In the genomic region with DNA sequence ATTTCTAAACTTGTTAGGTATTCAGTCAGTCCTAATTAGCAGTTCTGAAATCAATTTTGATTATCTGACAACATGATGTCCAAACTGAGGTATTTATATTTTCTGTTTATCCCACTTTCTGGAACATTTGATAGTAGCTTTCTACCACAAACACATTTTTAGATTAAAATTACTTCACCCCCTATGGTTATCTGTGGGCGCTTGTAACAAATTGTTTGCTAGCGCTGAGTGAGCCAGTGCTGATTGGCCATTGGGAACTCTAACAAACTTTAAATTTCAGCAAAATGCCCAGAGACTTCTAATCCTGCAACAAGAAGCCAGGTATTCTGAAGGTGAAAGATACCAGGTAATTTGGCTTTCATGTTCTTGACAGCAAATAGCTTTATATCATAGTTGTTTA, we compare ENCODE assay signal across 44 cellular contexts. TPM values are rescaled to one million over a fixed set of nuclear protein-coding genes. Genes with fewer than 3 reads are reported as not detected.
"Had no signal": no experiment of that assay in that cellular context is flagged by ENCODE, and none has a peak within 500 bp of the region (broad histone marks: within the 10 kb centered on the region; RNA-seq: fewer than 3 reads in every experiment).

A gene with protein sequence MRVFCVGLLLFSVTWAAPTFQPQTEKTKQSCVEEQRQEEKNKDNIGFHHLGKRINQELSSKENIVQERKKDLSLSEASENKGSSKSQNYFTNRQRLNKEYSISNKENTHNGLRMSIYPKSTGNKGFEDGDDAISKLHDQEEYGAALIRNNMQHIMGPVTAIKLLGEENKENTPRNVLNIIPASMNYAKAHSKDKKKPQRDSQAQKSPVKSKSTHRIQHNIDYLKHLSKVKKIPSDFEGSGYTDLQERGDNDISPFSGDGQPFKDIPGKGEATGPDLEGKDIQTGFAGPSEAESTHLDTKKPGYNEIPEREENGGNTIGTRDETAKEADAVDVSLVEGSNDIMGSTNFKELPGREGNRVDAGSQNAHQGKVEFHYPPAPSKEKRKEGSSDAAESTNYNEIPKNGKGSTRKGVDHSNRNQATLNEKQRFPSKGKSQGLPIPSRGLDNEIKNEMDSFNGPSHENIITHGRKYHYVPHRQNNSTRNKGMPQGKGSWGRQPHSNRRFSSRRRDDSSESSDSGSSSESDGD (plus strand): TSS at position 301 of the 400 bp plus-strand sequence. CDS start 1,746 bp downstream, outside the sequence.

- H3K4me3 Mint-ChIP-seq: activated naive CD4-positive, alpha-beta T cell treated with anti-CD3 and anti-CD28 coated beads for 36 hours; activated naive CD4-positive, alpha-beta T cell treated with anti-CD3 and anti-CD28 coated beads, Interleukin-2, amount 10 ng/mL, durations not matched to agents 7 days and 5 days; activated naive CD4-positive, alpha-beta T cell treated with anti-CD3 and anti-CD28 coated beads, Interleukin-2, amount 50 U/mL, for 24 hours; activated naive CD8-positive, alpha-beta T cell; activated naive CD8-positive, alpha-beta T cell treated with anti-CD3 and anti-CD28 coated beads for 36 hours; activated naive CD8-positive, alpha-beta T cell treated with anti-CD3 and anti-CD28 coated beads, Interleukin-2, amount 10 ng/mL, durations not matched to agents 7 days and 5 days; activated naive CD8-positive, alpha-beta T cell treated with anti-CD3 and anti-CD28 coated beads, Interleukin-2, amount 50 U/mL, for 24 hours; activated T-cell treated with anti-CD3 and anti-CD28 coated beads, Interleukin-2, amount 50 U/mL, for 24 hours; activated T-cell treated with anti-CD3 and anti-CD28 coated beads, Interleukin-2, amount 50 U/mL, for 4 hours; activated T-cell treated with anti-CD3 and anti-CD28 coated beads, Interleukin-2, amount 50 U/mL, for 72 hours; activated T-helper 1 cell treated with anti-CD3 and anti-CD28 coated beads, Interleukin-12 subunit alpha, Interleukin-12 subunit beta, Interleukin-2, Interleukin-4 antibody, amounts not matched to agents 30 ng/mL and 10 ng/mL and 1 ng/mL, durations not matched to agents 14 hours and 24 hours and 36 hours; activated T-helper 17 cell treated with anti-CD3 and anti-CD28 coated beads, Interleukin-2, amount 50 U/mL, for 72 hours; brain; central memory CD8-positive, alpha-beta T cell had no signal

- H3K27me3 ChIP-seq: adrenal gland, ascending aorta, body of pancreas, brain microvascular endothelial cell, breast epithelium, cardiac muscle cell had no signal

- H3K4me1 ChIP-seq: adrenal gland, ascending aorta, body of pancreas, breast epithelium had no signal

- H3K27ac ChIP-seq: adrenal gland, ascending aorta, body of pancreas, brain microvascular endothelial cell, breast epithelium, cardiac muscle cell had no signal

- H3K36me3 Mint-ChIP-seq: activated naive CD4-positive, alpha-beta T cell treated with anti-CD3 and anti-CD28 coated beads, Interleukin-2, amount 10 ng/mL, durations not matched to agents 7 days and 5 days; activated naive CD4-positive, alpha-beta T cell treated with anti-CD3 and anti-CD28 coated beads, Interleukin-2, amount 50 U/mL, for 24 hours; activated naive CD4-positive, alpha-beta T cell treated with anti-CD3 and anti-CD28 coated beads, Interleukin-2, amount 50 U/mL, for 72 hours; activated naive CD8-positive, alpha-beta T cell; activated naive CD8-positive, alpha-beta T cell treated with anti-CD3 and anti-CD28 coated beads for 36 hours; activated naive CD8-positive, alpha-beta T cell treated with anti-CD3 and anti-CD28 coated beads, Interleukin-2, amount 10 ng/mL, durations not matched to agents 7 days and 5 days; brain had no signal

- H3K4me3 ChIP-seq: adrenal gland, ascending aorta, body of pancreas, breast epithelium, cardiac muscle cell had no signal

- DNase-seq: activated effector memory CD4-positive, alpha-beta T cell treated with anti-CD3 and anti-CD28 coated beads, Interleukin-2, amount 50 U/mL, for 16 hours; activated effector memory CD4-positive, alpha-beta T cell treated with Interleukin-2 at 50 U/mL for 16 hours; activated gamma-delta T cell; activated gamma-delta T cell treated with Interleukin-2 at 50 U/mL for 16 hours; activated naive CD4-positive, alpha-beta T cell; activated naive CD4-positive, alpha-beta T cell treated with anti-CD3 and anti-CD28 coated beads for 36 hours; activated naive CD4-positive, alpha-beta T cell treated with anti-CD3 and anti-CD28 coated beads, Interleukin-2, amount 10 ng/mL, durations not matched to agents 7 days and 5 days; activated naive CD4-positive, alpha-beta T cell treated with anti-CD3 and anti-CD28 coated beads, Interleukin-2, amount 50 U/mL, for 16 hours; activated naive CD4-positive, alpha-beta T cell treated with Interleukin-2 at 50 U/mL for 16 hours; activated naive CD8-positive, alpha-beta T cell treated with anti-CD3 and anti-CD28 coated beads for 36 hours; activated naive CD8-positive, alpha-beta T cell treated with anti-CD3 and anti-CD28 coated beads, Interleukin-2, amount 10 ng/mL, durations not matched to agents 7 days and 5 days; activated naive CD8-positive, alpha-beta T cell treated with anti-CD3 and anti-CD28 coated beads, Interleukin-2, amount 50 U/mL, for 24 hours; activated T-cell treated with anti-CD3 and anti-CD28 coated beads, Interleukin-2, amount 50 U/mL, for 1 hour; activated T-cell treated with anti-CD3 and anti-CD28 coated beads, Interleukin-2, amount 50 U/mL, for 24 hours; activated T-cell treated with anti-CD3 and anti-CD28 coated beads, Interleukin-2, amount 50 U/mL, for 4 hours; activated T-cell treated with anti-CD3 and anti-CD28 coated beads, Interleukin-2, amount 50 U/mL, for 48 hours; activated T-cell treated with anti-CD3 and anti-CD28 coated beads, Interleukin-2, amount 50 U/mL, for 72 hours; adrenal gland; amniotic stem cell; amygdala; anterior cingulate cortex; aorta; body of pancreas; brain microvascular endothelial cell; caudate nucleus; central memory CD4-positive, alpha-beta T cell; cerebellar nuclear complex had no signal

- H3K9me3 ChIP-seq: adrenal gland, ascending aorta, body of pancreas, breast epithelium had no signal

- H3K27ac Mint-ChIP-seq: activated naive CD4-positive, alpha-beta T cell treated with anti-CD3 and anti-CD28 coated beads for 36 hours; activated naive CD4-positive, alpha-beta T cell treated with anti-CD3 and anti-CD28 coated beads, Interleukin-2, amount 10 ng/mL, durations not matched to agents 7 days and 5 days; activated naive CD4-positive, alpha-beta T cell treated with anti-CD3 and anti-CD28 coated beads, Interleukin-2, amount 50 U/mL, for 24 hours; activated naive CD4-positive, alpha-beta T cell treated with anti-CD3 and anti-CD28 coated beads, Interleukin-2, amount 50 U/mL, for 72 hours; activated naive CD8-positive, alpha-beta T cell; activated naive CD8-positive, alpha-beta T cell treated with anti-CD3 and anti-CD28 coated beads for 36 hours; activated naive CD8-positive, alpha-beta T cell treated with anti-CD3 and anti-CD28 coated beads, Interleukin-2, amount 10 ng/mL, durations not matched to agents 7 days and 5 days; activated naive CD8-positive, alpha-beta T cell treated with anti-CD3 and anti-CD28 coated beads, Interleukin-2, amount 50 U/mL, for 24 hours; activated T-cell treated with anti-CD3 and anti-CD28 coated beads, Interleukin-2, amount 50 U/mL, for 24 hours; activated T-cell treated with anti-CD3 and anti-CD28 coated beads, Interleukin-2, amount 50 U/mL, for 72 hours; activated T-helper 1 cell treated with anti-CD3 and anti-CD28 coated beads, Interleukin-12 subunit alpha, Interleukin-12 subunit beta, Interleukin-2, Interleukin-4 antibody, amounts not matched to agents 30 ng/mL and 10 ng/mL and 1 ng/mL, durations not matched to agents 14 hours and 24 hours and 36 hours; activated T-helper 17 cell treated with anti-CD3 and anti-CD28 coated beads, Interleukin-2, amount 50 U/mL, for 72 hours; activated T-helper 2 cell treated with anti-CD3 and anti-CD28 coated beads, Interferon-gamma antibody, Interleukin-2, Interleukin-4, amounts not matched to agents 10 μg/mL and 5 μg/mL and 100 μg/mL, durations not matched to agents 14 hours and 24 hours and 36 hours; brain had no signal

- H3K4me1 Mint-ChIP-seq: activated naive CD4-positive, alpha-beta T cell treated with anti-CD3 and anti-CD28 coated beads, Interleukin-2, amount 10 ng/mL, durations not matched to agents 7 days and 5 days; activated naive CD4-positive, alpha-beta T cell treated with anti-CD3 and anti-CD28 coated beads, Interleukin-2, amount 50 U/mL, for 24 hours; activated naive CD8-positive, alpha-beta T cell treated with anti-CD3 and anti-CD28 coated beads for 36 hours; activated naive CD8-positive, alpha-beta T cell treated with anti-CD3 and anti-CD28 coated beads, Interleukin-2, amount 10 ng/mL, durations not matched to agents 7 days and 5 days; activated naive CD8-positive, alpha-beta T cell treated with anti-CD3 and anti-CD28 coated beads, Interleukin-2, amount 50 U/mL, for 24 hours; activated T-helper 17 cell treated with anti-CD3 and anti-CD28 coated beads, Interleukin-2, amount 50 U/mL, for 72 hours; brain; central memory CD8-positive, alpha-beta T cell had no signal

- H3K9me3 Mint-ChIP-seq: activated naive CD4-positive, alpha-beta T cell treated with anti-CD3 and anti-CD28 coated beads for 36 hours; activated naive CD4-positive, alpha-beta T cell treated with anti-CD3 and anti-CD28 coated beads, Interleukin-2, amount 10 ng/mL, durations not matched to agents 7 days and 5 days; activated naive CD4-positive, alpha-beta T cell treated with anti-CD3 and anti-CD28 coated beads, Interleukin-2, amount 50 U/mL, for 24 hours; activated naive CD4-positive, alpha-beta T cell treated with anti-CD3 and anti-CD28 coated beads, Interleukin-2, amount 50 U/mL, for 72 hours; activated naive CD8-positive, alpha-beta T cell treated with anti-CD3 and anti-CD28 coated beads for 36 hours; activated naive CD8-positive, alpha-beta T cell treated with anti-CD3 and anti-CD28 coated beads, Interleukin-2, amount 10 ng/mL, durations not matched to agents 7 days and 5 days; activated naive CD8-positive, alpha-beta T cell treated with anti-CD3 and anti-CD28 coated beads, Interleukin-2, amount 50 U/mL, for 24 hours; activated T-cell treated with anti-CD3 and anti-CD28 coated beads, Interleukin-2, amount 50 U/mL, for 24 hours; activated T-cell treated with anti-CD3 and anti-CD28 coated beads, Interleukin-2, amount 50 U/mL, for 4 hours; activated T-cell treated with anti-CD3 and anti-CD28 coated beads, Interleukin-2, amount 50 U/mL, for 72 hours; activated T-helper 1 cell treated with anti-CD3 and anti-CD28 coated beads, Interleukin-12 subunit alpha, Interleukin-12 subunit beta, Interleukin-2, Interleukin-4 antibody, amounts not matched to agents 30 ng/mL and 10 ng/mL and 1 ng/mL, durations not matched to agents 14 hours and 24 hours and 36 hours; activated T-helper 2 cell treated with anti-CD3 and anti-CD28 coated beads, Interferon-gamma antibody, Interleukin-2, Interleukin-4, amounts not matched to agents 10 μg/mL and 5 μg/mL and 100 μg/mL, durations not matched to agents 14 hours and 24 hours and 36 hours; brain; central memory CD8-positive, alpha-beta T cell had no signal

- H3K36me3 ChIP-seq: adrenal gland, ascending aorta, brain microvascular endothelial cell, breast epithelium, cardiac muscle cell had no signal

RNA-seq across cellular contexts. Expression of the gene that starts here (rescaled TPM):
- total RNA-seq: activated naive CD4-positive, alpha-beta T cell treated with anti-CD3 and anti-CD28 coated beads for 36 hours; activated naive CD4-positive, alpha-beta T cell treated with anti-CD3 and anti-CD28 coated beads, Interleukin-2, amount 50 U/mL, for 72 hours; activated naive CD8-positive, alpha-beta T cell treated with anti-CD3 and anti-CD28 coated beads for 36 hours; activated naive CD8-positive, alpha-beta T cell treated with anti-CD3 and anti-CD28 coated beads, Interleukin-2, amount 10 ng/mL, durations not matched to agents 7 days and 5 days; activated T-cell treated with anti-CD3 and anti-CD28 coated beads, Interleukin-2, amount 50 U/mL, for 4 hours; activated T-cell treated with anti-CD3 and anti-CD28 coated beads, Interleukin-2, amount 50 U/mL, for 72 hours; activated T-helper 1 cell treated with anti-CD3 and anti-CD28 coated beads, Interleukin-12 subunit alpha, Interleukin-12 subunit beta, Interleukin-2, Interleukin-4 antibody, amounts not matched to agents 30 ng/mL and 10 ng/mL and 1 ng/mL, durations not matched to agents 14 hours and 24 hours and 36 hours; activated T-helper 17 cell treated with anti-CD3 and anti-CD28 coated beads, Interleukin-2, amount 50 U/mL, for 72 hours; activated T-helper 2 cell treated with anti-CD3 and anti-CD28 coated beads, Interferon-gamma antibody, Interleukin-2, Interleukin-4, amounts not matched to agents 10 μg/mL and 5 μg/mL and 100 μg/mL, durations not matched to agents 14 hours and 24 hours and 36 hours; adrenal gland; aorta; ascending aorta; astrocyte; body of pancreas; breast epithelium; bronchial epithelial cell; cardiac muscle cell; cardiac septum; cerebellum; chondrocyte had no signal
- polyA plus RNA-seq: adipose tissue, adrenal gland, aorta, cardiac muscle cell had no signal
